30 cellular contexts compared by ENCODE assay signal in the genomic region with DNA sequence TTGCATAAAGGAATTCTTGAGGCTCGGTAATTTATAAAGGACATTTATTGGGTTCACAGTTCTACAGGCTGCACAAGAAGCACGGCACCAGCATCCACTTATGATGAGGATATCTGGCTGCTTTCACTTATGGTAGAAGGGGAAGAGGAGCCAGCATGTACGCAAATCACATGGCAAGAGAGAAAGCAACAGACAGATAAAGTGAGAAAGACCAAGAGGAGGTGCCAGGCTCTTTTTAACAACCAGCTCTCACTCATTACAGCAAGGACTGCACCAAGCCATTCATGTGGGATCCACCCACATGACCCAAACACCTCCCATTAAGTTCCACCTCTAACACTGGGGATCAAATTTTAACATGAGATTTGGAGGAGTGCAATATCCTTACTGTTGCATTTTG.
"Had no signal": no experiment of that assay in that cellular context is flagged by ENCODE, and none has a peak within 500 bp of the region (broad histone marks: within the 10 kb centered on the region; RNA-seq: fewer than 3 reads in every experiment).

No MANE protein-coding gene starts in this region.

- H3K27me3 ChIP-seq: MG63, Peyer's patch had no signal

- H3K4me1 Mint-ChIP-seq: activated CD4-positive, alpha-beta memory T cell treated with anti-CD3 and anti-CD28 coated beads, Interleukin-2, amount 10 ng/mL, durations not matched to agents 7 days and 5 days; activated naive CD4-positive, alpha-beta T cell treated with anti-CD3 and anti-CD28 coated beads, Interleukin-2, amount 10 ng/mL, durations not matched to agents 7 days and 5 days; activated naive CD8-positive, alpha-beta T cell treated with anti-CD3 and anti-CD28 coated beads, Interleukin-2, amount 50 U/mL, for 24 hours had no signal

- ATAC-seq: activated CD8-positive, alpha-beta memory T cell treated with anti-CD3 and anti-CD28 coated beads, Interleukin-2, amount 10 ng/mL, durations not matched to agents 7 days and 5 days; activated naive CD8-positive, alpha-beta T cell treated with anti-CD3 and anti-CD28 coated beads, Interleukin-2, amount 50 U/mL, for 24 hours; PC-3 had no signal

- H3K27ac Mint-ChIP-seq: activated CD4-positive, alpha-beta memory T cell treated with anti-CD3 and anti-CD28 coated beads, Interleukin-2, amount 10 ng/mL, durations not matched to agents 7 days and 5 days; activated CD8-positive, alpha-beta memory T cell treated with anti-CD3 and anti-CD28 coated beads, Interleukin-2, amount 10 ng/mL, durations not matched to agents 7 days and 5 days; activated naive CD4-positive, alpha-beta T cell treated with anti-CD3 and anti-CD28 coated beads, Interleukin-2, amount 10 ng/mL, durations not matched to agents 7 days and 5 days; activated naive CD8-positive, alpha-beta T cell; activated naive CD8-positive, alpha-beta T cell treated with anti-CD3 and anti-CD28 coated beads, Interleukin-2, amount 50 U/mL, for 24 hours; brain had no signal

- H3K4me3 Mint-ChIP-seq: activated CD4-positive, alpha-beta memory T cell treated with anti-CD3 and anti-CD28 coated beads, Interleukin-2, amount 10 ng/mL, durations not matched to agents 7 days and 5 days; activated CD8-positive, alpha-beta memory T cell treated with anti-CD3 and anti-CD28 coated beads, Interleukin-2, amount 10 ng/mL, durations not matched to agents 7 days and 5 days; activated naive CD4-positive, alpha-beta T cell treated with anti-CD3 and anti-CD28 coated beads, Interleukin-2, amount 10 ng/mL, durations not matched to agents 7 days and 5 days; activated naive CD8-positive, alpha-beta T cell; activated naive CD8-positive, alpha-beta T cell treated with anti-CD3 and anti-CD28 coated beads, Interleukin-2, amount 50 U/mL, for 24 hours; brain had no signal

- H3K27me3 Mint-ChIP-seq: activated CD4-positive, alpha-beta memory T cell treated with anti-CD3 and anti-CD28 coated beads, Interleukin-2, amount 10 ng/mL, durations not matched to agents 7 days and 5 days; activated CD8-positive, alpha-beta memory T cell treated with anti-CD3 and anti-CD28 coated beads, Interleukin-2, amount 10 ng/mL, durations not matched to agents 7 days and 5 days; activated naive CD4-positive, alpha-beta T cell treated with anti-CD3 and anti-CD28 coated beads, Interleukin-2, amount 10 ng/mL, durations not matched to agents 7 days and 5 days; activated naive CD8-positive, alpha-beta T cell; activated naive CD8-positive, alpha-beta T cell treated with anti-CD3 and anti-CD28 coated beads, Interleukin-2, amount 50 U/mL, for 24 hours had no signal

- H3K9me3 ChIP-seq: MG63, Peyer's patch had no signal

- H3K4me3 ChIP-seq: MG63, Peyer's patch had no signal

- H3K4me1 ChIP-seq: Peyer's patch had no signal

- DNase-seq: activated CD4-positive, alpha-beta memory T cell treated with anti-CD3 and anti-CD28 coated beads, Interleukin-2, amount 10 ng/mL, durations not matched to agents 7 days and 5 days; activated CD4-positive, alpha-beta T cell treated with anti-CD3 and anti-CD28 coated beads for 1 hour; activated CD4-positive, alpha-beta T cell treated with anti-CD3 and anti-CD28 coated beads for 48 hours; activated CD4-positive, CD25-positive, alpha-beta regulatory T cell; activated CD8-positive, alpha-beta memory T cell treated with anti-CD3 and anti-CD28 coated beads for 24 hours; activated CD8-positive, alpha-beta memory T cell treated with anti-CD3 and anti-CD28 coated beads, Interleukin-2, amount 10 ng/mL, durations not matched to agents 7 days and 5 days; activated CD8-positive, alpha-beta memory T cell treated with anti-CD3 and anti-CD28 coated beads, Interleukin-2, amount 50 U/mL, for 48 hours; activated effector memory CD4-positive, alpha-beta T cell treated with Interleukin-2 at 50 U/mL for 16 hours; activated naive CD4-positive, alpha-beta T cell treated with anti-CD3 and anti-CD28 coated beads, Interleukin-2, amount 10 ng/mL, durations not matched to agents 7 days and 5 days; activated naive CD8-positive, alpha-beta T cell treated with anti-CD3 and anti-CD28 coated beads, Interleukin-2, amount 50 U/mL, for 24 hours; activated T-cell treated with anti-CD3 and anti-CD28 coated beads, Interleukin-2, amount 50 U/mL, for 48 hours; anterior cingulate cortex; central memory CD4-positive, alpha-beta T cell; Kasumi-1; MG63; NCI-H1048; NCI-H1105 treated with DMSO at 0.1 percent for 48 hours; NCI-H1436; NCI-H1694; NCI-H1930; NCI-H2081 treated with DMSO at 0.1 percent for 48 hours; NCI-H345; NCI-H524 treated with DMSO at 0.1 percent for 48 hours; PC-3; Peyer's patch; RPMI8226; T1000; WERI-Rb-1 had no signal

- H3K36me3 Mint-ChIP-seq: activated CD8-positive, alpha-beta memory T cell treated with anti-CD3 and anti-CD28 coated beads, Interleukin-2, amount 10 ng/mL, durations not matched to agents 7 days and 5 days; activated naive CD4-positive, alpha-beta T cell treated with anti-CD3 and anti-CD28 coated beads, Interleukin-2, amount 10 ng/mL, durations not matched to agents 7 days and 5 days; activated naive CD8-positive, alpha-beta T cell; brain had no signal

- H3K9me3 Mint-ChIP-seq: activated CD4-positive, alpha-beta memory T cell treated with anti-CD3 and anti-CD28 coated beads, Interleukin-2, amount 10 ng/mL, durations not matched to agents 7 days and 5 days; activated naive CD4-positive, alpha-beta T cell treated with anti-CD3 and anti-CD28 coated beads, Interleukin-2, amount 10 ng/mL, durations not matched to agents 7 days and 5 days; brain had no signal

- H3K27ac ChIP-seq: Peyer's patch, WERI-Rb-1 had no signal

- H3K36me3 ChIP-seq: MG63, Peyer's patch, WERI-Rb-1 had no signal
